Comparison of ENCODE assay signal across 1 cellular context in genomic region chr12:25677180-25677937, GRCh38.
TF ChIP-seq lines count a peak whose summit lies in the region.

No MANE protein-coding gene starts in this region.

TF ChIP-seq in SK-N-SH treated with all-trans-retinoic acid at 6 μM for 48 hours, 23 proteins besides CTCF, POLR2A, EP300 and RAD21 (continued from another document):
- no peak for TF ChIP-seq TCF4 (CRISPR knock-in tag; IDR thresholded peaks at IDR 0.05; ENCODE audit: borderline replicate concordance)
- TF ChIP-seq CSRNP3 (CRISPR knock-in tag; IDR thresholded peaks at IDR 0.05) = no peak
- TF ChIP-seq ZNF565 (CRISPR knock-in tag; conservative IDR thresholded peaks at IDR 0.05; ENCODE audit: low read depth) = no peak
